Comparison of ENCODE assay signal across 8 cellular contexts in the genomic region with DNA sequence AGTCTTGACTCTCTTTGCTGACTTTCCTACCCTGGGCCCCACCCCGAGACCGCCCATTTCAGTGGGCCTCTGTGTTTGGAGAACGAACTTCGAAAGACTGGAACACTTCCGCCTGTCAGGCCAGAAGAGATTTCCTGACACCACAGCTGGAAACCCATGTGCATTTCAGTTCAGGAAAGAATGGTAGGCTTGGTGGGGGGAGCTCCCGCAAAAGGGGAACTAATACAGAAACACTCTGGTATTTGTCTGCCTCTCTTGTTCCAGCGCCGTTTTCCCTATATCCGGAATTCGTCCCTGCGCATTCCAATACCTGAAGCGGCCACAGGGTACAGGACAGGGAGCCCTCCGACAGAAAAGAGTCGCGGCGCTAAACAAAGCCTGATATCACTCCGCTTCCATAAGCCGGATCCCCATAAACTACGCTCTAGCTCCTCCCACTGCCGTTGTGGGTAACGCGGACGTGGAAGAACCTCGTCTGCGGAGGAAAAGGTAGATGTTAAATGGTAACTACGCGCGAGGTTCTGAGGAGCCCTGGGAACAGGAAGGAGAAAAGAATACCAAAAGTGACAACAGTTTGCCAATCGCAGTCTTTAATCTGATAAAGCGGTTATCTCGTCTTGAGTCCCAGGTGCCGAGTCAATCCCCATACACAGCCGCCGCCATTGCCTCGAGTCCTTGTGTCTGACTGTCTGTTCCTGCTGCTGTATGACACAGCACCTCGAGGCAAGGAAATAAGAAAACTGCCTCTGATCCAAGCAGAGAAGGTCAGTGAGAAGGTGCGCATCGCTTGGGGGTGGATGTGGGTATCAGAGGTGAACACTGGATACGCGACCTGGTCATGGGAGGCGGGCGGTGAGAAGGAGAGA. TPM values are rescaled to one million over a fixed set of nuclear protein-coding genes. Genes with fewer than 3 reads are reported as not detected.
DNase-seq lines count a peak whose midpoint lies in the region; ATAC-seq, FAIRE-seq and TF ChIP-seq lines count a peak whose summit lies in the region.

TSS of gene ARMCX5 (plus strand) at position 432 of the 866 bp plus-strand sequence. CDS start 2,627 bp downstream, outside the sequence.

- H3K36me3 Mint-ChIP-seq in WTC11 = peaks cover 13% of the 10 kb centered on the region
- H3K36me3 Mint-ChIP-seq in central memory CD8-positive, alpha-beta T cell (ENCODE audit: insufficient read depth) = peaks cover 8% of the 10 kb centered on the region

- TF ChIP-seq POLR2A in A549 (IDR thresholded peaks at IDR 0.05; ENCODE audit: low read length) (peak; percentile 80), spleen (IDR thresholded peaks at IDR 0.05) (peak in 1 of 3 donors; percentile 16)

- TF ChIP-seq EP300 in A549 (IDR thresholded peaks at IDR 0.05) = no peak

- peak within 1 kb of the TSS; percentile 85 for H3K4me2 ChIP-seq in A549

- 3% methylated on average over 38 of the region's 42 CpGs for WGBS in A549 (ENCODE audit: missing lambda C conversion rate)
- WGBS in spleen, 5 donors = 0 to 38% (median 7%) methylated on average over 41 to 42 of the region's 42 CpGs

- POLR2A ChIA-PET in A549 (lab: Yijun Ruan, JAX) (interaction anchor here (0.5 to 1.0 kb wide), 9 partner anchors 9 to 444 kb away, joined by 3 to 5 read pairs (median 4); partner anchors contain the start of genes BEX5 and GPRASP3), WTC11 (lab: Charles Lee) (no interaction called here)

- peaks cover 0 to 8% (median 0%) of the 10 kb centered on the region in 6 donors for H3K36me3 ChIP-seq in spleen

- peaks cover 12% of the 10 kb centered on the region for H3K4me1 Mint-ChIP-seq in WTC11
- peaks cover 29% of the 10 kb centered on the region for H3K4me1 Mint-ChIP-seq in central memory CD8-positive, alpha-beta T cell

- no peaks in the 10 kb centered on the region for H3K27me3 ChIP-seq in spleen (replicated peaks in 1 of 7)

- TF ChIP-seq RAD21 in A549 (conservative IDR thresholded peaks at IDR 0.05 in 1 of 2, IDR thresholded peaks at IDR 0.05 in 1 of 2) = no peak

- FAIRE-seq in A549 (lab: Jason Lieb, UNC) (peak; percentile 96), islet of Langerhans (lab: Jason Lieb, UNC) (peak; percentile 53)

- H3K27ac ChIP-seq in A549 = peak within 1 kb of the TSS; percentile 89 to 91
- H3K27ac ChIP-seq in spleen = peak within 1 kb of the TSS; percentile 72 to 82 (median 79)

- peak within 1 kb of the TSS; percentile 88 for H3K4me3 ChIP-seq in A549
- peak within 1 kb of the TSS; percentile 41 to 75 (median 48) for H3K4me3 ChIP-seq in spleen

- H3K4me1 ChIP-seq in A549 (peaks cover 6% of the 10 kb centered on the region; the same call in 1 of the 3 replicates), spleen (peaks cover 0 to 10% (median 0%) of the 10 kb centered on the region in 6 donors)

- peak within 1 kb of the TSS; percentile 93 for H3K27ac Mint-ChIP-seq in WTC11
- H3K27ac Mint-ChIP-seq in central memory CD8-positive, alpha-beta T cell (ENCODE audit: low read depth) = peak within 1 kb of the TSS; percentile 95

- H3K9me3 ChIP-seq in A549 (no peaks in the 10 kb centered on the region), spleen (no peaks in the 10 kb centered on the region)

- peak within 1 kb of the TSS; percentile 99 for H3K4me3 Mint-ChIP-seq in WTC11
- H3K4me3 Mint-ChIP-seq in central memory CD8-positive, alpha-beta T cell = peak within 1 kb of the TSS; percentile 93

- intact Hi-C loops in spleen (cut with DNase I; ENCODE audit: low total_unique reads) = no loop called here

- H3K9me3 Mint-ChIP-seq in WTC11 = no peaks in the 10 kb centered on the region
- H3K9me3 Mint-ChIP-seq in central memory CD8-positive, alpha-beta T cell = no peaks in the 10 kb centered on the region

- peaks cover 6% of the 10 kb centered on the region for H3K27me3 Mint-ChIP-seq in WTC11 (ENCODE audit: low read depth)
- H3K27me3 Mint-ChIP-seq in central memory CD8-positive, alpha-beta T cell = no peaks in the 10 kb centered on the region

- TF ChIP-seq CTCF in A549 (IDR thresholded peaks at IDR 0.05) (no peak), WTC11 (IDR thresholded peaks at IDR 0.05) (no peak), spleen (IDR thresholded peaks at IDR 0.05 in 8 of 11, conservative IDR thresholded peaks at IDR 0.05 in 3 of 11) (peak in 3 of 11 experiments; percentile 13 to 19 (median 16))

- ATAC-seq in A549 (peak; percentile 96 to 97), GM18861 (IDR thresholded peaks at IDR 0.05; ENCODE audit: unreplicated experiment) (peak; percentile 86), HG03097 (IDR thresholded peaks at IDR 0.05; ENCODE audit: low FRiP score, unreplicated experiment) (peak; percentile 80), WTC11 (peak; percentile 93)
- peak; percentile 83 for ATAC-seq in central memory CD8-positive, alpha-beta T cell (replicated peaks; ENCODE audit: extremely low read depth, poor library complexity, severe bottlenecking)

- DNase-seq in A549 (ENCODE audit: low read depth in 1 of 2, low spot score in 1 of 2) (peak; percentile 55 to 94), NCI-H2171 treated with DMSO at 0.1 percent for 48 hours (lab: John Stamatoyannopoulos, UW) (peak; percentile 84), WTC11 (ENCODE audit: low spot score) (peak; percentile 62), spleen (peak; percentile 84)
- DNase-seq in central memory CD8-positive, alpha-beta T cell (ENCODE audit: low spot score in 2 of 2) = peak; percentile 30 to 55

- CTCF ChIA-PET in A549 (lab: Yijun Ruan, JAX) (interaction anchor here (1.2 kb wide), 1 partner anchor 10 kb away, joined by 3 read pairs; no protein-coding TSS in a partner anchor), WTC11 (lab: Charles Lee) (interaction anchor here (0.6 kb wide), 1 partner anchor 236 kb away, joined by 3 read pairs; no protein-coding TSS in a partner anchor)

TF ChIP-seq in A549, 52 proteins besides CTCF, POLR2A, EP300 and RAD21 (continues in another document):
- TF ChIP-seq TFCP2L1 (CRISPR knock-in tag; IDR thresholded peaks at IDR 0.05) (no peak), EHF (CRISPR knock-in tag; IDR thresholded peaks at IDR 0.05) (no peak), MAX (IDR thresholded peaks at IDR 0.05) (peak; percentile 82), CBX2 (IDR thresholded peaks at IDR 0.05; ENCODE audit: borderline replicate concordance, low read depth) (no peak), GATA3 (IDR thresholded peaks at IDR 0.05; ENCODE audit: borderline replicate concordance) (no peak), RFX5 (IDR thresholded peaks at IDR 0.05) (no peak)
- TF ChIP-seq, protein P1, sequence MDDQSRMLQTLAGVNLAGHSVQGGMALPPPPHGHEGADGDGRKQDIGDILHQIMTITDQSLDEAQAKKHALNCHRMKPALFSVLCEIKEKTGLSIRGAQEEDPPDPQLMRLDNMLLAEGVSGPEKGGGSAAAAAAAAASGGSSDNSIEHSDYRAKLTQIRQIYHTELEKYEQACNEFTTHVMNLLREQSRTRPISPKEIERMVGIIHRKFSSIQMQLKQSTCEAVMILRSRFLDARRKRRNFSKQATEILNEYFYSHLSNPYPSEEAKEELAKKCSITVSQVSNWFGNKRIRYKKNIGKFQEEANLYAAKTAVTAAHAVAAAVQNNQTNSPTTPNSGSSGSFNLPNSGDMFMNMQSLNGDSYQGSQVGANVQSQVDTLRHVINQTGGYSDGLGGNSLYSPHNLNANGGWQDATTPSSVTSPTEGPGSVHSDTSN (IDR thresholded peaks at IDR 0.05) = peak; percentile 76

TF ChIP-seq in WTC11, 78 proteins besides CTCF, POLR2A, EP300 and RAD21:
- TF ChIP-seq ELF4 (CRISPR knock-in tag; IDR thresholded peaks at IDR 0.05; ENCODE audit: low read depth) = no peak
- TF ChIP-seq SP1 (CRISPR knock-in tag; conservative IDR thresholded peaks at IDR 0.05) = 0 out of 2 replicates have a peak, but pooled peaks have one; percentile 37
- peak; percentile 52; the same call in 1 of the 2 replicates for TF ChIP-seq MAX (CRISPR knock-in tag; IDR thresholded peaks at IDR 0.05)
- TF ChIP-seq, protein P2, sequence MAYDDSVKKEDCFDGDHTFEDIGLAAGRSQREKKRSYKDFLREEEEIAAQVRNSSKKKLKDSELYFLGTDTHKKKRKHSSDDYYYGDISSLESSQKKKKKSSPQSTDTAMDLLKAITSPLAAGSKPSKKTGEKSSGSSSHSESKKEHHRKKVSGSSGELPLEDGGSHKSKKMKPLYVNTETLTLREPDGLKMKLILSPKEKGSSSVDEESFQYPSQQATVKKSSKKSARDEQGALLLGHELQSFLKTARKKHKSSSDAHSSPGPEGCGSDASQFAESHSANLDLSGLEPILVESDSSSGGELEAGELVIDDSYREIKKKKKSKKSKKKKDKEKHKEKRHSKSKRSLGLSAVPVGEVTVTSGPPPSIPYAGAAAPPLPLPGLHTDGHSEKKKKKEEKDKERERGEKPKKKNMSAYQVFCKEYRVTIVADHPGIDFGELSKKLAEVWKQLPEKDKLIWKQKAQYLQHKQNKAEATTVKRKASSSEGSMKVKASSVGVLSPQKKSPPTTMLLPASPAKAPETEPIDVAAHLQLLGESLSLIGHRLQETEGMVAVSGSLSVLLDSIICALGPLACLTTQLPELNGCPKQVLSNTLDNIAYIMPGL (CRISPR knock-in tag; IDR thresholded peaks at IDR 0.05) = peak; percentile 10; the same call in 1 of the 2 replicates

RNA-seq across cellular contexts. Expression of gene ARMCX5, which starts in this region (rescaled TPM):
- polyA plus RNA-seq in A549 (2011; rRNA removed) = 23.7 and 24.6 TPM in 2 replicates
- polyA plus RNA-seq in A549 (2012; cell fraction: cytosol; rRNA removed) = 8.0 and 8.4 TPM in 2 replicates
- polyA plus RNA-seq in A549 (2012; cell fraction: nucleus; rRNA removed) = 7.8 and 11.9 TPM in 2 replicates
- polyA plus RNA-seq in A549 (2017; fragmentation: RNase III; extraction: RNeasy Plus Mini Kit Qiagen cat#74134 plus additional on column Dnase treatment) = 8.2 to 10.5 TPM (median 8.9 TPM) in 3 replicates
- polyA minus RNA-seq in A549 (2011; rRNA and poly(A)+ RNA removed) = 16.2 and 25.0 TPM in 2 replicates
- 13.2 to 13.6 TPM (median 13.5 TPM) in 3 replicates for total RNA-seq in WTC11 (2021)
- 10 to 100 TPM in 3 of 7 donors, 1 to 10 TPM in 4; 6.8 to 19.1 (median 9.2) TPM for total RNA-seq in spleen
- polyA plus RNA-seq in spleen = 1 to 10 TPM; 5.3 to 6.1 (median 5.7) TPM

Comparison
In these comparisons a context has a peak if more than half of its experiments do, and no peak if none do; other contexts are left out.
1. Peak in every context shown above with its lines: DNase-seq, ATAC-seq, H3K4me3 ChIP-seq and H3K27ac ChIP-seq.